8 cellular contexts compared by ENCODE assay signal in genomic region chr17:28948873-28949184, GRCh38. TPM values are rescaled to one million over a fixed set of nuclear protein-coding genes. Genes with fewer than 3 reads are reported as not detected.
DNase-seq lines count a peak whose midpoint lies in the region; ATAC-seq, FAIRE-seq and TF ChIP-seq lines count a peak whose summit lies in the region.

No MANE protein-coding gene starts in this region.

- H3K36me3 ChIP-seq in HepG2 (replicated peaks in 1 of 2; ENCODE audit: control insufficient read depth in 1 of 2, insufficient read depth in 2 of 2, low read length in 2 of 2): peaks cover 3 to 8% of the 10 kb centered on the region in 2 experiments; a peak in 1 of 5 replicates
- no peaks in the 10 kb centered on the region for H3K36me3 ChIP-seq in tibial artery

- peak overlapping the region; percentile 90 for H3K9ac ChIP-seq in HepG2 (ENCODE audit: insufficient read depth, low read depth, low read length)

- BruUV-seq in HepG2 (replicated peaks; lab: Mats Ljungman, UMichigan): TSS peak; percentile 44

- H4K20me1 ChIP-seq in HepG2 (ENCODE audit: insufficient read depth, low read length): peaks cover 9% of the 10 kb centered on the region; the same call in 1 of the 2 replicates

- TF ChIP-seq EP300 in HepG2 (IDR thresholded peaks at IDR 0.05; ENCODE audit: low read depth in 2 of 2, low read length in 2 of 2) (no peak), HepG2 (CRISPR knock-in tag; IDR thresholded peaks at IDR 0.05; ENCODE audit: borderline replicate concordance) (no peak)

- H3K4me3 ChIP-seq in HepG2 (replicated peaks in 1 of 3; ENCODE audit: insufficient read depth in 1 of 3, low read depth in 2 of 3, low read length in 3 of 3) (peak overlapping the region; percentile 87 to 97 (median 96)), tibial artery (peak overlapping the region; percentile 67 to 98)

- H3K27ac Mint-ChIP-seq in activated T-cell treated with anti-CD3 and anti-CD28 coated beads, Interleukin-2, amount 50 U/mL, for 72 hours: peak overlapping the region; percentile 93

- peak overlapping the region; percentile 96 for H3K4me3 Mint-ChIP-seq in activated T-cell treated with anti-CD3 and anti-CD28 coated beads, Interleukin-2, amount 50 U/mL, for 72 hours

- H3K36me3 Mint-ChIP-seq in activated T-cell treated with anti-CD3 and anti-CD28 coated beads, Interleukin-2, amount 50 U/mL, for 72 hours (ENCODE audit: insufficient read depth in 2 of 2): peaks cover 11 to 35% of the 10 kb centered on the region in 2 donors

- peaks cover 49% of the 10 kb centered on the region for H3K4me1 ChIP-seq in HepG2 (ENCODE audit: insufficient read depth, low read length)
- peaks cover 0 to 58% (median 43%) of the 10 kb centered on the region in 4 donors for H3K4me1 ChIP-seq in tibial artery

- H3K27me3 ChIP-seq in HepG2 (ENCODE audit: control insufficient read depth in 1 of 2, insufficient read depth in 2 of 2, low read length in 2 of 2): no peaks in the 10 kb centered on the region; a peak in 1 of 5 replicates
- no peaks in the 10 kb centered on the region for H3K27me3 ChIP-seq in tibial artery

- CTCF ChIA-PET in HepG2 (lab: Yijun Ruan, JAX; ENCODE audit: low intra/inter-chr PET ratio, low total read pairs): interaction anchor here (1.2 kb wide), 1 partner anchor 46 kb away, joined by 4 read pairs; the partner anchor contains the start of gene DHRS13

- H3K27ac ChIP-seq in HepG2 (ENCODE audit: extremely low read length, insufficient read depth, low read length) (peak overlapping the region; percentile 88), tibial artery (peak overlapping the region; percentile 86 to 98)

- FAIRE-seq in HepG2 (lab: Jason Lieb, UNC): no peak
- FAIRE-seq in GM12891 (lab: Jason Lieb, UNC): no peak

- TF ChIP-seq CTCF in HepG2 (CRISPR knock-in tag; IDR thresholded peaks at IDR 0.05) (no peak), tibial artery (IDR thresholded peaks at IDR 0.05) (no peak)

- no peak for ATAC-seq in activated T-cell treated with anti-CD3 and anti-CD28 coated beads, Interleukin-2, amount 50 U/mL, for 72 hours (replicated peaks in 1 of 2)
- no peak for ATAC-seq in HepG2

- H3K9me3 Mint-ChIP-seq in activated T-cell treated with anti-CD3 and anti-CD28 coated beads, Interleukin-2, amount 50 U/mL, for 72 hours: no peaks in the 10 kb centered on the region

- peaks cover 70% of the 10 kb centered on the region for H3K79me2 ChIP-seq in HepG2 (ENCODE audit: insufficient read depth, low read length)

- intact Hi-C loops in HepG2 (cut with micrococcal nuclease; ENCODE audit: unreplicated experiment) (no loop called here), tibial artery (cut with DNase I; ENCODE audit: low total_unique reads) (no loop called here)

- no peak for TF ChIP-seq POLR2A in HepG2 (IDR thresholded peaks at IDR 0.05; ENCODE audit: insufficient read depth in 1 of 2, low read depth in 2 of 2, low read length in 2 of 2)
- TF ChIP-seq POLR2A in GM12891 (IDR thresholded peaks at IDR 0.05; ENCODE audit: low read depth, low read length): no peak

- no peak for DNase-seq in activated T-cell treated with anti-CD3 and anti-CD28 coated beads, Interleukin-2, amount 50 U/mL, for 72 hours
- no peak for DNase-seq in activated T-cell treated with anti-CD3 and anti-CD28 coated beads, Interleukin-2, amount 50 U/mL, for 48 hours
- DNase-seq in amniotic epithelial cell (ENCODE audit: low read depth) (peak; percentile 44), HepG2 (ENCODE audit: low spot score) (no peak), tibial artery (no peak), cerebellar cortex (ENCODE audit: low spot score) (no peak), NCI-H1694 treated with DMSO at 0.1 percent for 48 hours (lab: John Stamatoyannopoulos, UW) (no peak), GM12891 (ENCODE audit: insufficient read length, low spot score) (no peak)

- H3K27me3 Mint-ChIP-seq in activated T-cell treated with anti-CD3 and anti-CD28 coated beads, Interleukin-2, amount 50 U/mL, for 72 hours (ENCODE audit: low read depth): no peaks in the 10 kb centered on the region

- peaks cover 50% of the 10 kb centered on the region for H3K4me1 Mint-ChIP-seq in activated T-cell treated with anti-CD3 and anti-CD28 coated beads, Interleukin-2, amount 50 U/mL, for 72 hours (ENCODE audit: low read depth)

- H3K9me3 ChIP-seq in HepG2 (ENCODE audit: low read length) (no peaks in the 10 kb centered on the region), tibial artery (no peaks in the 10 kb centered on the region)

- no peak for TF ChIP-seq RAD21 in HepG2 (CRISPR knock-in tag; IDR thresholded peaks at IDR 0.05)

- WGBS in HepG2 (ENCODE audit: low lambda C conversion rate): under 1% methylated on average over 13 of the region's 15 CpGs

- POLR2A ChIA-PET in HepG2 (lab: Yijun Ruan, JAX): interaction anchor here (1.0 to 4.4 kb wide), 9 partner anchors 8 to 287 kb away, joined by 3 to 57 read pairs (median 8); partner anchors contain the start of genes FLOT2, SDF2 and SUPT6H

- H3K4me2 ChIP-seq in HepG2 (ENCODE audit: low read depth, low read length): peak overlapping the region; percentile 90

- in situ Hi-C loops in HepG2 (cut with HindIII; ENCODE audit: extremely low pct_ligation_motif_present, low pct_unique_long_range_greater_than_20kb): loop anchor here (5.0 kb wide), 1 partner anchor 37 kb away; no protein-coding TSS in a partner anchor

- peak overlapping the region; percentile 8 for H2AFZ ChIP-seq in HepG2 (ENCODE audit: low read length)

RNA-seq across cellular contexts. Expression of gene PHF12, which starts 2.5 kb away (rescaled TPM):
- 10 to 100 TPM; 67.7 to 81.6 TPM for total RNA-seq in activated T-cell treated with anti-CD3 and anti-CD28 coated beads, Interleukin-2, amount 50 U/mL, for 72 hours
- total RNA-seq in HepG2 (2016; rRNA removed; fragmentation: Illumina TruSeq; extraction: Trizol): 9.8 and 10.0 TPM in 2 replicates
- total RNA-seq in HepG2 (2016; cell fraction: cytosol; rRNA removed; fragmentation: Illumina TruSeq; extraction: Trizol; ENCODE audit: low read depth): 38.8 and 40.7 TPM in 2 replicates
- total RNA-seq in HepG2 (2016; cell fraction: insoluble cytoplasmic fraction; rRNA removed; fragmentation: Illumina TruSeq; extraction: Trizol): 6.6 and 12.3 TPM in 2 replicates
- 20.1 and 21.2 TPM in 2 replicates for total RNA-seq in HepG2 (2016; cell fraction: membrane; rRNA removed; fragmentation: Illumina TruSeq; extraction: Trizol)
- total RNA-seq in HepG2 (2016; cell fraction: nucleus; rRNA removed; fragmentation: Illumina TruSeq; extraction: Trizol): 11.6 and 13.5 TPM in 2 replicates
- polyA plus RNA-seq in HepG2 (2011; rRNA removed): 17.1 and 23.9 TPM in 2 replicates
- 9.0 and 10.2 TPM in 2 replicates for polyA plus RNA-seq in HepG2 (2011; cell fraction: cytosol; rRNA removed)
- 40.3 and 44.7 TPM in 2 replicates for polyA plus RNA-seq in HepG2 (2011; cell fraction: nucleus; rRNA removed)
- polyA plus RNA-seq in HepG2 (2012): 12.4 and 17.6 TPM in 2 replicates
- polyA plus RNA-seq in HepG2 (2016; cell fraction: cytosol; fragmentation: Illumina TruSeq; extraction: Trizol; ENCODE audit: low read depth): 2.7 and 2.8 TPM in 2 replicates
- 11.3 and 15.3 TPM in 2 replicates for polyA plus RNA-seq in HepG2 (2016; cell fraction: insoluble cytoplasmic fraction; fragmentation: Illumina TruSeq; extraction: Trizol; ENCODE audit: low read depth)
- polyA plus RNA-seq in HepG2 (2016; cell fraction: membrane; fragmentation: Illumina TruSeq; extraction: Trizol; ENCODE audit: low read depth): 9.9 and 10.4 TPM in 2 replicates
- polyA plus RNA-seq in HepG2 (2016; cell fraction: nucleus; fragmentation: Illumina TruSeq; extraction: Trizol; ENCODE audit: insufficient read depth, low read depth): 39.1 and 44.1 TPM in 2 replicates
- polyA minus RNA-seq in HepG2 (2011; rRNA and poly(A)+ RNA removed; ENCODE audit: low replicate concordance): 32.1 and 43.1 TPM in 2 replicates
- 13.8 and 18.0 TPM in 2 replicates for polyA minus RNA-seq in HepG2 (2011; cell fraction: cytosol; rRNA and poly(A)+ RNA removed)
- polyA minus RNA-seq in HepG2 (2011; cell fraction: nucleus; rRNA and poly(A)+ RNA removed): 23.6 and 28.2 TPM in 2 replicates
- polyA plus RNA-seq in GM12891 (2012; ENCODE audit: low read depth, missing spikeins): 20.6 TPM

RNA-seq across cellular contexts. Expression of gene DHRS13, which starts 46.0 kb away (rescaled TPM):
- total RNA-seq in activated T-cell treated with anti-CD3 and anti-CD28 coated beads, Interleukin-2, amount 50 U/mL, for 72 hours: 10 to 100 TPM; 21.3 to 25.3 TPM
- 7.6 and 12.6 TPM in 2 replicates for total RNA-seq in HepG2 (2016; rRNA removed; fragmentation: Illumina TruSeq; extraction: Trizol)
- 3.8 and 4.4 TPM in 2 replicates for total RNA-seq in HepG2 (2016; cell fraction: cytosol; rRNA removed; fragmentation: Illumina TruSeq; extraction: Trizol; ENCODE audit: low read depth)
- total RNA-seq in HepG2 (2016; cell fraction: insoluble cytoplasmic fraction; rRNA removed; fragmentation: Illumina TruSeq; extraction: Trizol): 6.5 and 14.0 TPM in 2 replicates
- 8.0 and 9.3 TPM in 2 replicates for total RNA-seq in HepG2 (2016; cell fraction: membrane; rRNA removed; fragmentation: Illumina TruSeq; extraction: Trizol)
- 9.7 and 11.6 TPM in 2 replicates for total RNA-seq in HepG2 (2016; cell fraction: nucleus; rRNA removed; fragmentation: Illumina TruSeq; extraction: Trizol)
- 11.8 and 14.9 TPM in 2 replicates for polyA plus RNA-seq in HepG2 (2011; rRNA removed)
- 17.3 and 17.4 TPM in 2 replicates for polyA plus RNA-seq in HepG2 (2011; cell fraction: cytosol; rRNA removed)
- polyA plus RNA-seq in HepG2 (2011; cell fraction: nucleus; rRNA removed): 8.7 and 11.2 TPM in 2 replicates
- 3.6 and 6.3 TPM in 2 replicates for polyA plus RNA-seq in HepG2 (2012)
- 4.0 and 5.3 TPM in 2 replicates for polyA plus RNA-seq in HepG2 (2016; cell fraction: cytosol; fragmentation: Illumina TruSeq; extraction: Trizol; ENCODE audit: low read depth)
- 8.0 and 9.0 TPM in 2 replicates for polyA plus RNA-seq in HepG2 (2016; cell fraction: insoluble cytoplasmic fraction; fragmentation: Illumina TruSeq; extraction: Trizol; ENCODE audit: low read depth)
- 7.0 and 7.5 TPM in 2 replicates for polyA plus RNA-seq in HepG2 (2016; cell fraction: membrane; fragmentation: Illumina TruSeq; extraction: Trizol; ENCODE audit: low read depth)
- 20.2 and 21.1 TPM in 2 replicates for polyA plus RNA-seq in HepG2 (2016; cell fraction: nucleus; fragmentation: Illumina TruSeq; extraction: Trizol; ENCODE audit: insufficient read depth, low read depth)
- polyA minus RNA-seq in HepG2 (2011; rRNA and poly(A)+ RNA removed; ENCODE audit: low replicate concordance): 15.0 and 24.2 TPM in 2 replicates
- polyA minus RNA-seq in HepG2 (2011; cell fraction: cytosol; rRNA and poly(A)+ RNA removed): 5.9 and 8.7 TPM in 2 replicates
- polyA minus RNA-seq in HepG2 (2011; cell fraction: nucleus; rRNA and poly(A)+ RNA removed): 5.2 and 7.8 TPM in 2 replicates
- polyA plus RNA-seq in GM12891 (2012; ENCODE audit: low read depth, missing spikeins): 3.8 TPM

RNA-seq across cellular contexts. Expression of gene FLOT2, which starts 51.3 kb away (rescaled TPM):
- 100 to 1,000 TPM; 138 to 141 TPM for total RNA-seq in activated T-cell treated with anti-CD3 and anti-CD28 coated beads, Interleukin-2, amount 50 U/mL, for 72 hours
- 54.3 and 60.7 TPM in 2 replicates for total RNA-seq in HepG2 (2016; rRNA removed; fragmentation: Illumina TruSeq; extraction: Trizol)
- total RNA-seq in HepG2 (2016; cell fraction: cytosol; rRNA removed; fragmentation: Illumina TruSeq; extraction: Trizol; ENCODE audit: low read depth): 21.0 and 27.1 TPM in 2 replicates
- 53.0 and 55.0 TPM in 2 replicates for total RNA-seq in HepG2 (2016; cell fraction: insoluble cytoplasmic fraction; rRNA removed; fragmentation: Illumina TruSeq; extraction: Trizol)
- total RNA-seq in HepG2 (2016; cell fraction: membrane; rRNA removed; fragmentation: Illumina TruSeq; extraction: Trizol): 55.4 and 58.7 TPM in 2 replicates
- 31.5 and 32.6 TPM in 2 replicates for total RNA-seq in HepG2 (2016; cell fraction: nucleus; rRNA removed; fragmentation: Illumina TruSeq; extraction: Trizol)
- 54.5 and 60.6 TPM in 2 replicates for polyA plus RNA-seq in HepG2 (2011; rRNA removed)
- polyA plus RNA-seq in HepG2 (2011; cell fraction: cytosol; rRNA removed): 66.4 and 77.9 TPM in 2 replicates
- polyA plus RNA-seq in HepG2 (2011; cell fraction: nucleus; rRNA removed): 62.5 and 67.8 TPM in 2 replicates
- 42.3 and 50.0 TPM in 2 replicates for polyA plus RNA-seq in HepG2 (2012)
- polyA plus RNA-seq in HepG2 (2016; cell fraction: cytosol; fragmentation: Illumina TruSeq; extraction: Trizol; ENCODE audit: low read depth): 27.5 and 28.8 TPM in 2 replicates
- polyA plus RNA-seq in HepG2 (2016; cell fraction: insoluble cytoplasmic fraction; fragmentation: Illumina TruSeq; extraction: Trizol; ENCODE audit: low read depth): 48.1 and 64.0 TPM in 2 replicates
- 49.0 and 54.8 TPM in 2 replicates for polyA plus RNA-seq in HepG2 (2016; cell fraction: membrane; fragmentation: Illumina TruSeq; extraction: Trizol; ENCODE audit: low read depth)
- polyA plus RNA-seq in HepG2 (2016; cell fraction: nucleus; fragmentation: Illumina TruSeq; extraction: Trizol; ENCODE audit: insufficient read depth, low read depth): 64.4 and 67.0 TPM in 2 replicates
- 124 and 166 TPM in 2 replicates for polyA minus RNA-seq in HepG2 (2011; rRNA and poly(A)+ RNA removed; ENCODE audit: low replicate concordance)
- polyA minus RNA-seq in HepG2 (2011; cell fraction: cytosol; rRNA and poly(A)+ RNA removed): 35.9 and 59.2 TPM in 2 replicates
- polyA minus RNA-seq in HepG2 (2011; cell fraction: nucleus; rRNA and poly(A)+ RNA removed): 14.0 and 19.0 TPM in 2 replicates
- 22.0 TPM for polyA plus RNA-seq in GM12891 (2012; ENCODE audit: low read depth, missing spikeins)

RNA-seq across cellular contexts. Expression of gene SEZ6, which starts 57.0 kb away (rescaled TPM):
- total RNA-seq in activated T-cell treated with anti-CD3 and anti-CD28 coated beads, Interleukin-2, amount 50 U/mL, for 72 hours: not detected
- not detected in 2 replicates for total RNA-seq in HepG2 (2016; rRNA removed; fragmentation: Illumina TruSeq; extraction: Trizol)
- total RNA-seq in HepG2 (2016; cell fraction: cytosol; rRNA removed; fragmentation: Illumina TruSeq; extraction: Trizol; ENCODE audit: low read depth): not detected in 2 replicates
- total RNA-seq in HepG2 (2016; cell fraction: insoluble cytoplasmic fraction; rRNA removed; fragmentation: Illumina TruSeq; extraction: Trizol): not detected in 2 replicates
- not detected in 2 replicates for total RNA-seq in HepG2 (2016; cell fraction: membrane; rRNA removed; fragmentation: Illumina TruSeq; extraction: Trizol)
- not detected in 2 replicates for total RNA-seq in HepG2 (2016; cell fraction: nucleus; rRNA removed; fragmentation: Illumina TruSeq; extraction: Trizol)
- 0.01 TPM in 1 of 2 replicates, not detected in the other for polyA plus RNA-seq in HepG2 (2011; rRNA removed)
- polyA plus RNA-seq in HepG2 (2011; cell fraction: cytosol; rRNA removed): 0.03 TPM in 1 of 2 replicates, not detected in the other
- 0.26 and 0.52 TPM in 2 replicates for polyA plus RNA-seq in HepG2 (2011; cell fraction: nucleus; rRNA removed)
- polyA plus RNA-seq in HepG2 (2012): 0.38 TPM in 1 of 2 replicates, not detected in the other
- polyA plus RNA-seq in HepG2 (2016; cell fraction: cytosol; fragmentation: Illumina TruSeq; extraction: Trizol; ENCODE audit: low read depth): not detected in 2 replicates
- polyA plus RNA-seq in HepG2 (2016; cell fraction: insoluble cytoplasmic fraction; fragmentation: Illumina TruSeq; extraction: Trizol; ENCODE audit: low read depth): not detected in 2 replicates
- polyA plus RNA-seq in HepG2 (2016; cell fraction: membrane; fragmentation: Illumina TruSeq; extraction: Trizol; ENCODE audit: low read depth): not detected in 2 replicates
- polyA plus RNA-seq in HepG2 (2016; cell fraction: nucleus; fragmentation: Illumina TruSeq; extraction: Trizol; ENCODE audit: insufficient read depth, low read depth): not detected in 2 replicates
- polyA minus RNA-seq in HepG2 (2011; rRNA and poly(A)+ RNA removed; ENCODE audit: low replicate concordance): not detected in 2 replicates
- polyA minus RNA-seq in HepG2 (2011; cell fraction: cytosol; rRNA and poly(A)+ RNA removed): not detected in 2 replicates
- not detected in 2 replicates for polyA minus RNA-seq in HepG2 (2011; cell fraction: nucleus; rRNA and poly(A)+ RNA removed)
- 0.31 TPM for polyA plus RNA-seq in GM12891 (2012; ENCODE audit: low read depth, missing spikeins)
